1 cellular context compared by ENCODE assay signal in the genomic region with DNA sequence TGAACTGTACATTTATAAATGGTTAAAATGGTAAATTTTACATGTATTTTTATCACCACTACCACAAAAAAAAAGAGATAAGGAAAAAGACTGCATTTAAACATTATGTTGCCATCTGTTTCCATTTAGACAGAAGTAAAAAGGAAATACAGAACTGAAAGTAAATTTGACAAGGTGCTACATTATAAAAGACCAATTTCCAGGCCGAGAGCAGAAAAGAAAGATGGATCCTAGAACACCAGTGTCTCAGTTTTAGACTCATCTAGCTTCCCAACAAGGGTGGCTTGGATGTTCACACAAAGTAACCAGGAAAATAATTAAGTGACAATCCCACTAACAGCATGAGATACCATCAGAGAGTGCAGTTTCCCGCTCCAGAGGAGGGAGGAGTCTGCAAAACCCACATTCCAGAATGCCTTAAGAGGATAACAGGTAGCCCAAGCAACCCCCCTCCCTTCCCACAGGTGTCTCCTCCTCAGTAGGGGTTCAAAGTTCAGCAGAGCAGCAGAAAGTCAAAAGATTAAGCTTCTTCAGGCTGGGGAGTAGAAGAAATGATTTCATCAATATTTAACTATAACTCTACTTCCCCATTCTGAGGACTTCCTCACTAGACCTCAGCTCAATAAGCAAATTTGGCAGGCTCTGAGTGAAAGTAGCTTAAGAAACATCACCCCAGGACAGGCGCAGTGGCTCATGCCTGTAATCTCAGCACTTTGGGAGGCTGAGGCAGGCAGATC.
TF ChIP-seq lines count a peak whose summit lies in the region.

No MANE protein-coding gene starts in this region.

TF ChIP-seq in HepG2, 621 proteins besides CTCF, POLR2A, EP300 and RAD21:
- TF ChIP-seq MTF1 (CRISPR knock-in tag; IDR thresholded peaks at IDR 0.05) (no peak), SKI (IDR thresholded peaks at IDR 0.05; ENCODE audit: partially characterized antibody) (no peak), CBX2 (IDR thresholded peaks at IDR 0.05; ENCODE audit: low read depth, low read length) (no peak), CBX2 (CRISPR knock-in tag; IDR thresholded peaks at IDR 0.05; ENCODE audit: low read depth) (no peak), ZNF747 (CRISPR knock-in tag; IDR thresholded peaks at IDR 0.05; ENCODE audit: borderline replicate concordance) (no peak), RFXANK (CRISPR knock-in tag; IDR thresholded peaks at IDR 0.05) (no peak)
- TF ChIP-seq, protein P1, sequence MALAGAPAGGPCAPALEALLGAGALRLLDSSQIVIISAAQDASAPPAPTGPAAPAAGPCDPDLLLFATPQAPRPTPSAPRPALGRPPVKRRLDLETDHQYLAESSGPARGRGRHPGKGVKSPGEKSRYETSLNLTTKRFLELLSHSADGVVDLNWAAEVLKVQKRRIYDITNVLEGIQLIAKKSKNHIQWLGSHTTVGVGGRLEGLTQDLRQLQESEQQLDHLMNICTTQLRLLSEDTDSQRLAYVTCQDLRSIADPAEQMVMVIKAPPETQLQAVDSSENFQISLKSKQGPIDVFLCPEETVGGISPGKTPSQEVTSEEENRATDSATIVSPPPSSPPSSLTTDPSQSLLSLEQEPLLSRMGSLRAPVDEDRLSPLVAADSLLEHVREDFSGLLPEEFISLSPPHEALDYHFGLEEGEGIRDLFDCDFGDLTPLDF (CRISPR knock-in tag; IDR thresholded peaks at IDR 0.05) = no peak
